11 cellular contexts compared by ENCODE assay signal in genomic region chr7:50047716-50048115, GRCh38. TPM values are rescaled to one million over a fixed set of nuclear protein-coding genes. Genes with fewer than 3 reads are reported as not detected.
"Had no signal": no experiment of that assay in that cellular context is flagged by ENCODE, and none has a peak within 500 bp of the region (broad histone marks: within the 10 kb centered on the region; RNA-seq: fewer than 3 reads in every experiment).

No MANE protein-coding gene starts in this region.

- DNase-seq: IMR-90, KBM-7, KG1 had no signal

- H3K4me3 ChIP-seq: K562 had no signal

- H3K9ac ChIP-seq: KMS-11 had no signal

- H3K4me2 ChIP-seq: KMS-11 had no signal

- H3K27ac ChIP-seq: HL-60, KMS-11 had no signal

- ATAC-seq: HepG2, K562 had no signal

- FAIRE-seq: HepG2, HTR-8/SVneo, K562 had no signal

RNA-seq across cellular contexts. Expression of gene ZPBP, which starts 45.3 kb away (rescaled TPM):
- total RNA-seq: HepG2, HT-29, HT1080, IMR-90, K562 had no signal
- polyA plus RNA-seq: HepG2, IgD-negative memory B cell, IMR-90, K562 had no signal
